In the genomic region with DNA sequence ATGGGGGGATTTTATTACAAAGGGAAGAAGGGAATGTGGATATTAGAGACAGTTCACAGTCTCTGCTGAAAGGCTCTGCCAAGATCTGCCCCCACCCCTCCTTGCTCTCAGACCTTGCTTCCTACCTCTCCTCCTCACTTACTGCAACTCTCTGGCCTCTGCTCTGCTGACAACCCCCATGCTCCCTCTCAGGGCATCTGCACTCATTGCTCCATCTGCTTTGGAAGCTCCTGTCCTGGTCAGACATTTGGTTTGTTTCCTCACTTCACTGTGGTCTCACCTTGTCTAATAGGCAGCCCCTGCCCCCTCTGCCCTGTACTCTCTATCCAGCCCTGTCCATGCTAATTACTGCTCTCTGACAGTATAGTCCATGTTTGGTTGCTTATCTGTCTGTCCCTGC, we compare ENCODE assay signal across 1 cellular context.
TF ChIP-seq lines count a peak whose summit lies in the region.

No MANE protein-coding gene starts in this region.

TF ChIP-seq in SK-N-SH, 30 proteins besides CTCF, POLR2A, EP300 and RAD21:
- TF ChIP-seq YY1 (IDR thresholded peaks at IDR 0.05; ENCODE audit: low read depth) (no peak), JUND (IDR thresholded peaks at IDR 0.05) (no peak), MXI1 (IDR thresholded peaks at IDR 0.05; ENCODE audit: low read depth, low read length) (no peak), SMC3 (IDR thresholded peaks at IDR 0.05; ENCODE audit: low read depth, low read length) (no peak), POLR2AphosphoS5 (IDR thresholded peaks at IDR 0.05; ENCODE audit: low read depth, low read length) (no peak), TAF1 (IDR thresholded peaks at IDR 0.05; ENCODE audit: borderline replicate concordance, low read depth, low read length) (no peak), RXRA (IDR thresholded peaks at IDR 0.05; ENCODE audit: borderline replicate concordance, low read depth) (no peak), ELF1 (IDR thresholded peaks at IDR 0.05) (no peak), RFX5 (IDR thresholded peaks at IDR 0.05; ENCODE audit: low read length) (no peak), FOSL2 (IDR thresholded peaks at IDR 0.05; ENCODE audit: borderline replicate concordance, low read depth) (no peak), RCOR1 (IDR thresholded peaks at IDR 0.05; ENCODE audit: low read length) (no peak), MEF2A (IDR thresholded peaks at IDR 0.05; ENCODE audit: borderline replicate concordance, low read depth) (no peak), SIN3A (IDR thresholded peaks at IDR 0.05; ENCODE audit: borderline replicate concordance, low read depth, low read length) (no peak), NRF1 (IDR thresholded peaks at IDR 0.05; ENCODE audit: low read depth, low read length) (no peak)
- TF ChIP-seq, protein P1, sequence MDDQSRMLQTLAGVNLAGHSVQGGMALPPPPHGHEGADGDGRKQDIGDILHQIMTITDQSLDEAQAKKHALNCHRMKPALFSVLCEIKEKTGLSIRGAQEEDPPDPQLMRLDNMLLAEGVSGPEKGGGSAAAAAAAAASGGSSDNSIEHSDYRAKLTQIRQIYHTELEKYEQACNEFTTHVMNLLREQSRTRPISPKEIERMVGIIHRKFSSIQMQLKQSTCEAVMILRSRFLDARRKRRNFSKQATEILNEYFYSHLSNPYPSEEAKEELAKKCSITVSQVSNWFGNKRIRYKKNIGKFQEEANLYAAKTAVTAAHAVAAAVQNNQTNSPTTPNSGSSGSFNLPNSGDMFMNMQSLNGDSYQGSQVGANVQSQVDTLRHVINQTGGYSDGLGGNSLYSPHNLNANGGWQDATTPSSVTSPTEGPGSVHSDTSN (IDR thresholded peaks at IDR 0.05): no peak
- TF ChIP-seq, protein P2, sequence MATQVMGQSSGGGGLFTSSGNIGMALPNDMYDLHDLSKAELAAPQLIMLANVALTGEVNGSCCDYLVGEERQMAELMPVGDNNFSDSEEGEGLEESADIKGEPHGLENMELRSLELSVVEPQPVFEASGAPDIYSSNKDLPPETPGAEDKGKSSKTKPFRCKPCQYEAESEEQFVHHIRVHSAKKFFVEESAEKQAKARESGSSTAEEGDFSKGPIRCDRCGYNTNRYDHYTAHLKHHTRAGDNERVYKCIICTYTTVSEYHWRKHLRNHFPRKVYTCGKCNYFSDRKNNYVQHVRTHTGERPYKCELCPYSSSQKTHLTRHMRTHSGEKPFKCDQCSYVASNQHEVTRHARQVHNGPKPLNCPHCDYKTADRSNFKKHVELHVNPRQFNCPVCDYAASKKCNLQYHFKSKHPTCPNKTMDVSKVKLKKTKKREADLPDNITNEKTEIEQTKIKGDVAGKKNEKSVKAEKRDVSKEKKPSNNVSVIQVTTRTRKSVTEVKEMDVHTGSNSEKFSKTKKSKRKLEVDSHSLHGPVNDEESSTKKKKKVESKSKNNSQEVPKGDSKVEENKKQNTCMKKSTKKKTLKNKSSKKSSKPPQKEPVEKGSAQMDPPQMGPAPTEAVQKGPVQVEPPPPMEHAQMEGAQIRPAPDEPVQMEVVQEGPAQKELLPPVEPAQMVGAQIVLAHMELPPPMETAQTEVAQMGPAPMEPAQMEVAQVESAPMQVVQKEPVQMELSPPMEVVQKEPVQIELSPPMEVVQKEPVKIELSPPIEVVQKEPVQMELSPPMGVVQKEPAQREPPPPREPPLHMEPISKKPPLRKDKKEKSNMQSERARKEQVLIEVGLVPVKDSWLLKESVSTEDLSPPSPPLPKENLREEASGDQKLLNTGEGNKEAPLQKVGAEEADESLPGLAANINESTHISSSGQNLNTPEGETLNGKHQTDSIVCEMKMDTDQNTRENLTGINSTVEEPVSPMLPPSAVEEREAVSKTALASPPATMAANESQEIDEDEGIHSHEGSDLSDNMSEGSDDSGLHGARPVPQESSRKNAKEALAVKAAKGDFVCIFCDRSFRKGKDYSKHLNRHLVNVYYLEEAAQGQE (IDR thresholded peaks at IDR 0.05; ENCODE audit: low read depth, low read length): no peak
- TF ChIP-seq, protein P3, sequence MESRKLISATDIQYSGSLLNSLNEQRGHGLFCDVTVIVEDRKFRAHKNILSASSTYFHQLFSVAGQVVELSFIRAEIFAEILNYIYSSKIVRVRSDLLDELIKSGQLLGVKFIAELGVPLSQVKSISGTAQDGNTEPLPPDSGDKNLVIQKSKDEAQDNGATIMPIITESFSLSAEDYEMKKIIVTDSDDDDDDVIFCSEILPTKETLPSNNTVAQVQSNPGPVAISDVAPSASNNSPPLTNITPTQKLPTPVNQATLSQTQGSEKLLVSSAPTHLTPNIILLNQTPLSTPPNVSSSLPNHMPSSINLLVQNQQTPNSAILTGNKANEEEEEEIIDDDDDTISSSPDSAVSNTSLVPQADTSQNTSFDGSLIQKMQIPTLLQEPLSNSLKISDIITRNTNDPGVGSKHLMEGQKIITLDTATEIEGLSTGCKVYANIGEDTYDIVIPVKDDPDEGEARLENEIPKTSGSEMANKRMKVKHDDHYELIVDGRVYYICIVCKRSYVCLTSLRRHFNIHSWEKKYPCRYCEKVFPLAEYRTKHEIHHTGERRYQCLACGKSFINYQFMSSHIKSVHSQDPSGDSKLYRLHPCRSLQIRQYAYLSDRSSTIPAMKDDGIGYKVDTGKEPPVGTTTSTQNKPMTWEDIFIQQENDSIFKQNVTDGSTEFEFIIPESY (IDR thresholded peaks at IDR 0.05; ENCODE audit: borderline replicate concordance, low read depth): no peak
- TF ChIP-seq, protein P4, sequence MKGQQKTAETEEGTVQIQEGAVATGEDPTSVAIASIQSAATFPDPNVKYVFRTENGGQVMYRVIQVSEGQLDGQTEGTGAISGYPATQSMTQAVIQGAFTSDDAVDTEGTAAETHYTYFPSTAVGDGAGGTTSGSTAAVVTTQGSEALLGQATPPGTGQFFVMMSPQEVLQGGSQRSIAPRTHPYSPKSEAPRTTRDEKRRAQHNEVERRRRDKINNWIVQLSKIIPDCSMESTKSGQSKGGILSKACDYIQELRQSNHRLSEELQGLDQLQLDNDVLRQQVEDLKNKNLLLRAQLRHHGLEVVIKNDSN (IDR thresholded peaks at IDR 0.05; ENCODE audit: borderline replicate concordance, low read depth): no peak
- TF ChIP-seq, protein P5, sequence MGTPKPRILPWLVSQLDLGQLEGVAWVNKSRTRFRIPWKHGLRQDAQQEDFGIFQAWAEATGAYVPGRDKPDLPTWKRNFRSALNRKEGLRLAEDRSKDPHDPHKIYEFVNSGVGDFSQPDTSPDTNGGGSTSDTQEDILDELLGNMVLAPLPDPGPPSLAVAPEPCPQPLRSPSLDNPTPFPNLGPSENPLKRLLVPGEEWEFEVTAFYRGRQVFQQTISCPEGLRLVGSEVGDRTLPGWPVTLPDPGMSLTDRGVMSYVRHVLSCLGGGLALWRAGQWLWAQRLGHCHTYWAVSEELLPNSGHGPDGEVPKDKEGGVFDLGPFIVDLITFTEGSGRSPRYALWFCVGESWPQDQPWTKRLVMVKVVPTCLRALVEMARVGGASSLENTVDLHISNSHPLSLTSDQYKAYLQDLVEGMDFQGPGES (IDR thresholded peaks at IDR 0.05; ENCODE audit: low read depth, low read length): no peak
- TF ChIP-seq, protein P6, sequence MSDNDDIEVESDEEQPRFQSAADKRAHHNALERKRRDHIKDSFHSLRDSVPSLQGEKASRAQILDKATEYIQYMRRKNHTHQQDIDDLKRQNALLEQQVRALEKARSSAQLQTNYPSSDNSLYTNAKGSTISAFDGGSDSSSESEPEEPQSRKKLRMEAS (IDR thresholded peaks at IDR 0.05; ENCODE audit: low read depth): no peak
TF ChIP-seq in SK-N-SH: peak in this region for 0.
